ENCODE assay signal across 7 cellular contexts in the genomic region with DNA sequence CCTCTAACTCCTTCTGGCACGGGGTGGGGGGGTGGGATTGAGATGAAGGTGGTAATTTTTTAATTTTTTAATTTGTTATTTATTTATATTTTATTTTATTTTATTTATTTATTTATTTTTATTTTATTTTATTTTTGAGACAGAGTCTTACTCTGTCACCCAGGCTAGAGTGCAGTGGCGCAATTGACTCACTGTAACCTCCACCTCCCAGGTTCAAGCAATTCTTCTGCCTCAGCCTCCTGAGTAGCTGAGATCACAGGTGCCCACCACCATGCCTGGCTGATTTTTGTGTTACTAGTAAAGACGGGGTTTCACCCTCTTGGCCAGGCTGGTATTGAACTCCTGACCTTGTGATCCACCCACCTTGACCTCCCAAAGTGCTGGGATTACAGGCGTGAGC. TPM values are rescaled to one million over a fixed set of nuclear protein-coding genes. Genes with fewer than 3 reads are reported as not detected.
A peak's percentile ranks its signal among the peaks of the same experiment; 100 is the strongest.
DNase-seq lines count a peak whose midpoint lies in the region; ATAC-seq and TF ChIP-seq lines count a peak whose summit lies in the region.
"Not testable (repeated sequence)": the region's sequence is repeated elsewhere in the genome, so short reads cannot be mapped to it uniquely, and the experiment has no call there.

No MANE protein-coding gene starts in this region.

- not testable (repeated sequence) for ATAC-seq in activated CD8-positive, alpha-beta T cell treated with anti-CD3 and anti-CD28 coated beads for 36 hours; activated T-cell treated with anti-CD3 and anti-CD28 coated beads, Interleukin-2, amount 50 U/mL, for 72 hours (replicated peaks in 1 of 2); central memory CD8-positive, alpha-beta T cell (replicated peaks; ENCODE audit: extremely low read depth, poor library complexity, severe bottlenecking)

- H3K27ac Mint-ChIP-seq in T-helper 1 cell treated with Interleukin-12 subunit alpha and Interleukin-12 subunit beta and Interleukin-4 antibody, amounts not matched to agents 30 μg/mL and 1 μg/mL, for 36 hours, result peak overlapping the region; percentile 5
- H3K27ac Mint-ChIP-seq in activated CD8-positive, alpha-beta T cell treated with anti-CD3 and anti-CD28 coated beads for 36 hours, result peak overlapping the region; percentile 75
- peak overlapping the region; percentile 61 for H3K27ac Mint-ChIP-seq in activated T-cell treated with anti-CD3 and anti-CD28 coated beads, Interleukin-2, amount 50 U/mL, for 72 hours
- peak overlapping the region; percentile 93 for H3K27ac Mint-ChIP-seq in activated T-helper 2 cell treated with anti-CD3 and anti-CD28 coated beads, Interferon-gamma antibody, Interleukin-2, Interleukin-4, amounts not matched to agents 10 μg/mL and 5 μg/mL and 100 μg/mL, durations not matched to agents 14 hours and 24 hours and 36 hours
- H3K27ac Mint-ChIP-seq in central memory CD8-positive, alpha-beta T cell (ENCODE audit: low read depth), result peak overlapping the region; percentile 35

- not testable (repeated sequence) for H3K27me3 Mint-ChIP-seq in T-helper 1 cell treated with Interleukin-12 subunit alpha and Interleukin-12 subunit beta and Interleukin-4 antibody, amounts not matched to agents 30 μg/mL and 1 μg/mL, for 36 hours (ENCODE audit: low read depth); activated CD8-positive, alpha-beta T cell treated with anti-CD3 and anti-CD28 coated beads for 36 hours; activated T-cell treated with anti-CD3 and anti-CD28 coated beads, Interleukin-2, amount 50 U/mL, for 72 hours (ENCODE audit: low read depth); activated T-helper 2 cell treated with anti-CD3 and anti-CD28 coated beads, Interferon-gamma antibody, Interleukin-2, Interleukin-4, amounts not matched to agents 10 μg/mL and 5 μg/mL and 100 μg/mL, durations not matched to agents 14 hours and 24 hours and 36 hours (ENCODE audit: low read depth); central memory CD8-positive, alpha-beta T cell

- intact Hi-C loops in activated CD8-positive, alpha-beta T cell treated with anti-CD3 and anti-CD28 coated beads for 36 hours (cut with micrococcal nuclease); activated T-helper 2 cell treated with anti-CD3 and anti-CD28 coated beads, Interferon-gamma antibody, Interleukin-2, Interleukin-4, amounts not matched to agents 10 μg/mL and 5 μg/mL and 100 μg/mL, durations not matched to agents 14 hours and 24 hours and 36 hours (cut with micrococcal nuclease): not testable (repeated sequence)

- POLR2A ChIA-PET in activated CD8-positive, alpha-beta T cell treated with anti-CD3 and anti-CD28 coated beads for 36 hours (lab: Charles Lee), result interaction anchor here (0.9 to 4.8 kb wide), 4 partner anchors 8 to 20 kb away, joined by 4 to 35 read pairs (median 4); no protein-coding TSS in a partner anchor

- peaks cover 32% of the 10 kb centered on the region for H3K4me1 Mint-ChIP-seq in T-helper 1 cell treated with Interleukin-12 subunit alpha and Interleukin-12 subunit beta and Interleukin-4 antibody, amounts not matched to agents 30 μg/mL and 1 μg/mL, for 36 hours (ENCODE audit: low read depth)
- H3K4me1 Mint-ChIP-seq in activated CD8-positive, alpha-beta T cell treated with anti-CD3 and anti-CD28 coated beads for 36 hours (ENCODE audit: low read depth), result peaks cover 51% of the 10 kb centered on the region
- peaks cover 71% of the 10 kb centered on the region for H3K4me1 Mint-ChIP-seq in activated T-cell treated with anti-CD3 and anti-CD28 coated beads, Interleukin-2, amount 50 U/mL, for 72 hours (ENCODE audit: low read depth)
- peaks cover 39% of the 10 kb centered on the region for H3K4me1 Mint-ChIP-seq in activated T-helper 2 cell treated with anti-CD3 and anti-CD28 coated beads, Interferon-gamma antibody, Interleukin-2, Interleukin-4, amounts not matched to agents 10 μg/mL and 5 μg/mL and 100 μg/mL, durations not matched to agents 14 hours and 24 hours and 36 hours (ENCODE audit: low read depth)
- H3K4me1 Mint-ChIP-seq in central memory CD8-positive, alpha-beta T cell, result peaks cover 29% of the 10 kb centered on the region

- CTCF ChIA-PET in activated CD8-positive, alpha-beta T cell treated with anti-CD3 and anti-CD28 coated beads for 36 hours (lab: Charles Lee), result interaction anchor here (1.5 kb wide), 2 partner anchors 13 to 16 kb away, joined by 4 to 6 read pairs; no protein-coding TSS in a partner anchor

- H3K36me3 Mint-ChIP-seq in T-helper 1 cell treated with Interleukin-12 subunit alpha and Interleukin-12 subunit beta and Interleukin-4 antibody, amounts not matched to agents 30 μg/mL and 1 μg/mL, for 36 hours (ENCODE audit: low read depth), result peaks cover 29% of the 10 kb centered on the region
- H3K36me3 Mint-ChIP-seq in activated CD8-positive, alpha-beta T cell treated with anti-CD3 and anti-CD28 coated beads for 36 hours (ENCODE audit: low read depth), result peaks cover 46% of the 10 kb centered on the region
- H3K36me3 Mint-ChIP-seq in activated T-cell treated with anti-CD3 and anti-CD28 coated beads, Interleukin-2, amount 50 U/mL, for 72 hours (ENCODE audit: insufficient read depth in 2 of 2), result peaks cover 12 to 29% of the 10 kb centered on the region in 2 donors
- H3K36me3 Mint-ChIP-seq in activated T-helper 2 cell treated with anti-CD3 and anti-CD28 coated beads, Interferon-gamma antibody, Interleukin-2, Interleukin-4, amounts not matched to agents 10 μg/mL and 5 μg/mL and 100 μg/mL, durations not matched to agents 14 hours and 24 hours and 36 hours (ENCODE audit: low read depth), result peaks cover 59% of the 10 kb centered on the region
- H3K36me3 Mint-ChIP-seq in central memory CD8-positive, alpha-beta T cell (ENCODE audit: insufficient read depth), result peaks cover 30% of the 10 kb centered on the region

- not testable (repeated sequence) for H3K4me3 Mint-ChIP-seq in T-helper 1 cell treated with Interleukin-12 subunit alpha and Interleukin-12 subunit beta and Interleukin-4 antibody, amounts not matched to agents 30 μg/mL and 1 μg/mL, for 36 hours; activated CD8-positive, alpha-beta T cell treated with anti-CD3 and anti-CD28 coated beads for 36 hours; activated T-cell treated with anti-CD3 and anti-CD28 coated beads, Interleukin-2, amount 50 U/mL, for 72 hours; activated T-helper 2 cell treated with anti-CD3 and anti-CD28 coated beads, Interferon-gamma antibody, Interleukin-2, Interleukin-4, amounts not matched to agents 10 μg/mL and 5 μg/mL and 100 μg/mL, durations not matched to agents 14 hours and 24 hours and 36 hours (ENCODE audit: low read depth); central memory CD8-positive, alpha-beta T cell

- not testable (repeated sequence) for TF ChIP-seq CTCF in activated CD8-positive, alpha-beta T cell treated with anti-CD3 and anti-CD28 coated beads for 36 hours (IDR thresholded peaks at IDR 0.05)

- not testable (repeated sequence) for H3K9me3 Mint-ChIP-seq in T-helper 1 cell treated with Interleukin-12 subunit alpha and Interleukin-12 subunit beta and Interleukin-4 antibody, amounts not matched to agents 30 μg/mL and 1 μg/mL, for 36 hours; activated CD8-positive, alpha-beta T cell treated with anti-CD3 and anti-CD28 coated beads for 36 hours; activated T-cell treated with anti-CD3 and anti-CD28 coated beads, Interleukin-2, amount 50 U/mL, for 72 hours; activated T-helper 2 cell treated with anti-CD3 and anti-CD28 coated beads, Interferon-gamma antibody, Interleukin-2, Interleukin-4, amounts not matched to agents 10 μg/mL and 5 μg/mL and 100 μg/mL, durations not matched to agents 14 hours and 24 hours and 36 hours; central memory CD8-positive, alpha-beta T cell

- peak; percentile 52 for DNase-seq in activated CD4-positive, alpha-beta T cell treated with anti-CD3 and anti-CD28 coated beads for 48 hours
- peak; percentile 55 for DNase-seq in activated CD8-positive, alpha-beta T cell treated with anti-CD3 and anti-CD28 coated beads for 36 hours
- not testable (repeated sequence) for DNase-seq in activated T-cell treated with anti-CD3 and anti-CD28 coated beads, Interleukin-2, amount 50 U/mL, for 72 hours; activated T-helper 2 cell treated with anti-CD3 and anti-CD28 coated beads, Interferon-gamma antibody, Interleukin-2, Interleukin-4, amounts not matched to agents 10 μg/mL and 5 μg/mL and 100 μg/mL, durations not matched to agents 14 hours and 24 hours and 36 hours (ENCODE audit: low spot score); central memory CD8-positive, alpha-beta T cell (ENCODE audit: low spot score in 2 of 2)
- peak; percentile 25 for DNase-seq in stimulated activated CD4-positive, alpha-beta T cell treated with anti-CD3 and anti-CD28 coated beads, Interleukin-1b, Interleukin-23, amount 100 ng/mL, for 48 hours

RNA-seq across cellular contexts. Expression of gene SFI1, which starts 43.8 kb away (rescaled TPM):
- 100 to 1,000 TPM; 273 to 274 TPM for total RNA-seq in activated CD8-positive, alpha-beta T cell treated with anti-CD3 and anti-CD28 coated beads for 36 hours
- 100 to 1,000 TPM; 285 to 342 TPM for total RNA-seq in activated T-cell treated with anti-CD3 and anti-CD28 coated beads, Interleukin-2, amount 50 U/mL, for 72 hours
- total RNA-seq in activated T-helper 2 cell treated with anti-CD3 and anti-CD28 coated beads, Interferon-gamma antibody, Interleukin-2, Interleukin-4, amounts not matched to agents 10 μg/mL and 5 μg/mL and 100 μg/mL, durations not matched to agents 14 hours and 24 hours and 36 hours, result 409 and 435 TPM in 2 replicates

RNA-seq across cellular contexts. Expression of gene EIF4ENIF1, which starts 50.5 kb away (rescaled TPM):
- total RNA-seq in activated CD8-positive, alpha-beta T cell treated with anti-CD3 and anti-CD28 coated beads for 36 hours, result 10 to 100 TPM; 50.3 to 50.5 TPM
- total RNA-seq in activated T-cell treated with anti-CD3 and anti-CD28 coated beads, Interleukin-2, amount 50 U/mL, for 72 hours, result 10 to 100 TPM; 46.9 to 48.6 TPM
- 96.5 and 103 TPM in 2 replicates for total RNA-seq in activated T-helper 2 cell treated with anti-CD3 and anti-CD28 coated beads, Interferon-gamma antibody, Interleukin-2, Interleukin-4, amounts not matched to agents 10 μg/mL and 5 μg/mL and 100 μg/mL, durations not matched to agents 14 hours and 24 hours and 36 hours

Comparison
In these comparisons a context has a peak if more than half of its experiments do, and no peak if none do; other contexts are left out.
1. H3K27ac Mint-ChIP-seq: peak in every context shown above with its lines; median percentile 93 in activated T-helper 2 cell treated with anti-CD3 and anti-CD28 coated beads, Interferon-gamma antibody, Interleukin-2, Interleukin-4, amounts not matched to agents 10 μg/mL and 5 μg/mL and 100 μg/mL, durations not matched to agents 14 hours and 24 hours and 36 hours; 75 in activated CD8-positive, alpha-beta T cell treated with anti-CD3 and anti-CD28 coated beads for 36 hours; 61 in activated T-cell treated with anti-CD3 and anti-CD28 coated beads, Interleukin-2, amount 50 U/mL, for 72 hours; 35 in central memory CD8-positive, alpha-beta T cell; 5 in T-helper 1 cell treated with Interleukin-12 subunit alpha and Interleukin-12 subunit beta and Interleukin-4 antibody, amounts not matched to agents 30 μg/mL and 1 μg/mL, for 36 hours.